ENCODE assay signal across 8 cellular contexts in the genomic region with DNA sequence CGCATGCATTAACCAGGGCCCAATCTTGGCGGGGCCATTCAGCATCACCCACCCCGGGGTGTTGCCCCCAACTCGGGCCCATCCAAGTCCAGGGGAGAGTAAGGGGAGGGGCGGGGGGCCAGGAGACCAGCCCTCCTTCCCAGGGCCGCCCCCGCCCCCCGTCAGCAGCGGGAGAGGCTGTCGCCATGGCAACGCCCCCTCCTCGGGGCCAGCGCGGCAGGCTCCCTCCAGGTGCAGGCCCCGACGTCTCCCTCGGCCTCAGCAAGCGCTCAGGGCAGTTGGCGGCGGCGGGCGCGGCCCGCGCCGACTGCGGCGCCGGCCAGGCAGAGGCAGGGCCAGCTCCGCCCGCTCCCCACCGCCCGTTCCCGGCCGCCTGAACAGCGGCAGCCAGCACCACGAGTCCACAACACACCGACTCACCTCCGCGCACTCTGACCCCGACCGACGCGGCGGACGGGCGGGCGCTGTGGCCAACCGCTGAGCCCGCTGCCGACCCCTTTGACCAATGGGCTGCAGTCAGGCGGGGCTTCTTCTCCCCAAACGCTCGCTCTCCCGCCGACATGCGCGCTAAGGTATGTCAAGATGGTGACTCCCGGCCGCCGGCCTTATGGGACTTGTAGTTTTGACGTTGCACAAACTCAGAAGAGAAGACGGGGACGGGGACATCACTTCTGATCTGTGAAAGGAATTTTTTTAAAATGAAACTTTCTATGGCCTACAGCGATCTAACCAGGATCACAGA.
DNase-seq lines count a peak whose midpoint lies in the region; ATAC-seq and TF ChIP-seq lines count a peak whose summit lies in the region.

A gene with protein sequence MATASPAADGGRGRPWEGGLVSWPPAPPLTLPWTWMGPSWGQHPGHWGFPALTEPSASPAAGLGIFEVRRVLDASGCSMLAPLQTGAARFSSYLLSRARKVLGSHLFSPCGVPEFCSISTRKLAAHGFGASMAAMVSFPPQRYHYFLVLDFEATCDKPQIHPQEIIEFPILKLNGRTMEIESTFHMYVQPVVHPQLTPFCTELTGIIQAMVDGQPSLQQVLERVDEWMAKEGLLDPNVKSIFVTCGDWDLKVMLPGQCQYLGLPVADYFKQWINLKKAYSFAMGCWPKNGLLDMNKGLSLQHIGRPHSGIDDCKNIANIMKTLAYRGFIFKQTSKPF (minus strand): TSS at position 418 of the 742 bp plus-strand sequence. CDS start 231 bp downstream, at position 187.

- no peaks in the 10 kb centered on the region for H4K20me1 ChIP-seq in MM.1S (ENCODE audit: insufficient read depth, low read length)

- peaks cover 15% of the 10 kb centered on the region for H3K27me3 Mint-ChIP-seq in nephron progenitor cell (ENCODE audit: low read depth, poor library complexity)
- H3K27me3 Mint-ChIP-seq in stimulated activated naive CD8-positive, alpha-beta T cell treated with anti-CD3 and anti-CD28 coated beads, Interleukin-15, amount 100 ng/mL, for 72 hours, result no peaks in the 10 kb centered on the region

- TF ChIP-seq CTCF in MM.1S (IDR thresholded peaks at IDR 0.05; ENCODE audit: low read length), result no peak
- no peak for TF ChIP-seq CTCF in nephron progenitor cell (IDR thresholded peaks at IDR 0.05)

- H3K27ac ChIP-seq in MM.1S (ENCODE audit: low read length), result no peak within 1 kb of the TSS

- peaks cover 28% of the 10 kb centered on the region for H3K79me2 ChIP-seq in MM.1S (ENCODE audit: low read length)

- H3K4me2 ChIP-seq in MM.1S (ENCODE audit: low read depth, low read length), result peak within 1 kb of the TSS; percentile 82

- H2AFZ ChIP-seq in MM.1S (ENCODE audit: low read length), result peak within 1 kb of the TSS; percentile 97

- H3K4me1 ChIP-seq in ES-I3 (ENCODE audit: insufficient read depth, low read length), result peaks cover 10% of the 10 kb centered on the region; the same call in 1 of the 2 replicates
- H3K4me1 ChIP-seq in HAP-1, result peaks cover 11% of the 10 kb centered on the region
- H3K4me1 ChIP-seq in MM.1S (ENCODE audit: low read length), result peaks cover 12% of the 10 kb centered on the region

- H3K36me3 Mint-ChIP-seq in nephron progenitor cell (ENCODE audit: low read depth), result peaks cover 17% of the 10 kb centered on the region

- peak within 1 kb of the TSS; percentile 53 for H3K27ac Mint-ChIP-seq in nephron progenitor cell
- H3K27ac Mint-ChIP-seq in stimulated activated naive CD8-positive, alpha-beta T cell treated with anti-CD3 and anti-CD28 coated beads, Interleukin-15, amount 100 ng/mL, for 72 hours, result peak within 1 kb of the TSS; percentile 92 to 97

- no peaks in the 10 kb centered on the region for H3K27me3 ChIP-seq in HAP-1 (ENCODE audit: low read depth)
- H3K27me3 ChIP-seq in MM.1S (replicated peaks; ENCODE audit: insufficient read depth, low read length), result no peaks in the 10 kb centered on the region

- ATAC-seq in stimulated activated naive CD8-positive, alpha-beta T cell treated with anti-CD3 and anti-CD28 coated beads, Interleukin-15, amount 100 ng/mL, for 72 hours, result peak; percentile 99

- peaks cover 88% of the 10 kb centered on the region for H3K4me1 Mint-ChIP-seq in nephron progenitor cell
- H3K4me1 Mint-ChIP-seq in stimulated activated naive CD8-positive, alpha-beta T cell treated with anti-CD3 and anti-CD28 coated beads, Interleukin-15, amount 100 ng/mL, for 72 hours, result peaks cover 49% of the 10 kb centered on the region

- no peaks in the 10 kb centered on the region for H3F3A ChIP-seq in MM.1S (ENCODE audit: insufficient read depth, low read length)

- H3K36me3 ChIP-seq in ES-I3 (ENCODE audit: insufficient read depth, low read length) (no peaks in the 10 kb centered on the region), HAP-1 (replicated peaks) (no peaks in the 10 kb centered on the region), MM.1S (replicated peaks; ENCODE audit: insufficient read depth, low read length) (no peaks in the 10 kb centered on the region)

- H3K9ac ChIP-seq in ES-I3 (ENCODE audit: low read depth, low read length) (peak within 1 kb of the TSS; percentile 67), MM.1S (ENCODE audit: low read length) (peak within 1 kb of the TSS; percentile 82)

- H3K4me3 ChIP-seq in HAP-1 (peak within 1 kb of the TSS; percentile 71), MM.1S (ENCODE audit: low read length) (peak within 1 kb of the TSS; percentile 77)

- H3K9me3 Mint-ChIP-seq in nephron progenitor cell, result no peaks in the 10 kb centered on the region
- no peaks in the 10 kb centered on the region for H3K9me3 Mint-ChIP-seq in stimulated activated naive CD8-positive, alpha-beta T cell treated with anti-CD3 and anti-CD28 coated beads, Interleukin-15, amount 100 ng/mL, for 72 hours

- peak within 1 kb of the TSS; percentile 95 for H3K4me3 Mint-ChIP-seq in nephron progenitor cell
- H3K4me3 Mint-ChIP-seq in stimulated activated naive CD8-positive, alpha-beta T cell treated with anti-CD3 and anti-CD28 coated beads, Interleukin-15, amount 100 ng/mL, for 72 hours, result peak within 1 kb of the TSS; percentile 91 to 93

- no peaks in the 10 kb centered on the region for H3K9me2 ChIP-seq in MM.1S (replicated peaks; ENCODE audit: insufficient read depth, low read length)

- in situ Hi-C loops in HAP-1 (cut with MboI; ENCODE audit: low sequenced_read_pairs), result no loop called here

- H3K9me3 ChIP-seq in ES-I3 (ENCODE audit: control insufficient read depth, insufficient read depth, low read length), result no peaks in the 10 kb centered on the region
- H3K9me3 ChIP-seq in HAP-1, result no peaks in the 10 kb centered on the region
- no peaks in the 10 kb centered on the region for H3K9me3 ChIP-seq in MM.1S (replicated peaks; ENCODE audit: insufficient read depth, low read length)

- peak; percentile 97 for DNase-seq in HAP-1 (ENCODE audit: low spot score in 2 of 2)
- DNase-seq in MM.1S, result peak; percentile 98
- DNase-seq in SIG-M5 (lab: John Stamatoyannopoulos, UW), result peak; percentile 92
- peak; percentile 90 for DNase-seq in activated gamma-delta T cell (lab: John Stamatoyannopoulos, UW)
- peak; percentile 93 for DNase-seq in fibroblast of the conjunctiva (ENCODE audit: low read depth)
- DNase-seq in nephron progenitor cell, result peak; percentile 95
- DNase-seq in stimulated activated naive CD8-positive, alpha-beta T cell treated with anti-CD3 and anti-CD28 coated beads, Interleukin-15, amount 100 ng/mL, for 72 hours, result peak; percentile 96 to 97
